In the genomic region with DNA sequence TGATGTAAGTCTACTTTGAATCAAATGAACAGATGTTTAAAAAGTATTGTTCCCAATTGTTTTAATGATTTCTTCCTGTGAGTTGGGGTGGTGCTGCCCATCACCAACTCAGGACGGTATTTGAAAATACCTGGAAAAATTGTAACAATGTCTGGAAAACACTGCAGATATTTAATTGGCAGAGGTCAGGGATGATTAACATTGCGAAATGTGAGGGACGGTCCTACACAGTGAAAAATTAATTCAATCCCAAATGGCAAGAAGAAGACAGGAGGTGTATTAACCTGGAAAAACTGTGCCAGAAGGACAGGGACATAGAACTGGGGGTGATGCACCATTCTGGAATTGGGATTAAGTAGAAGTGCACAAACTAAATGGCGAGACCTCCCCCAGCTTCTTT, we compare ENCODE assay signal across 2 cellular contexts.
TF ChIP-seq lines count a peak whose summit lies in the region.

No MANE protein-coding gene starts in this region.

TF ChIP-seq in IMR-90, 13 proteins besides CTCF, POLR2A, EP300 and RAD21:
- peak; percentile 57; the same call in 1 of the 2 replicates for TF ChIP-seq CEBPB (IDR thresholded peaks at IDR 0.05; ENCODE audit: low read depth, low read length)
- TF ChIP-seq FOS (IDR thresholded peaks at IDR 0.05; ENCODE audit: low read depth, low read length), result no peak

TF ChIP-seq in K562, 482 proteins besides CTCF, POLR2A, EP300 and RAD21:
- TF ChIP-seq POLR3A (IDR thresholded peaks at IDR 0.05; ENCODE audit: borderline replicate concordance, extremely low read depth, insufficient read depth, insufficient read length), result no peak
- TF ChIP-seq HNRNPLL (IDR thresholded peaks at IDR 0.05; ENCODE audit: low read depth, low read length, poor library complexity, severe bottlenecking), result no peak
- no peak for TF ChIP-seq ATF3 (IDR thresholded peaks at IDR 0.05)
- TF ChIP-seq ATF3 (CRISPR knock-in tag; conservative IDR thresholded peaks at IDR 0.05), result no peak
- peak; percentile 50; the same call in 1 of the 2 replicates for TF ChIP-seq CEBPB (tag; IDR thresholded peaks at IDR 0.05)
TF ChIP-seq in K562: peak in this region for 1.
